In the genomic region with DNA sequence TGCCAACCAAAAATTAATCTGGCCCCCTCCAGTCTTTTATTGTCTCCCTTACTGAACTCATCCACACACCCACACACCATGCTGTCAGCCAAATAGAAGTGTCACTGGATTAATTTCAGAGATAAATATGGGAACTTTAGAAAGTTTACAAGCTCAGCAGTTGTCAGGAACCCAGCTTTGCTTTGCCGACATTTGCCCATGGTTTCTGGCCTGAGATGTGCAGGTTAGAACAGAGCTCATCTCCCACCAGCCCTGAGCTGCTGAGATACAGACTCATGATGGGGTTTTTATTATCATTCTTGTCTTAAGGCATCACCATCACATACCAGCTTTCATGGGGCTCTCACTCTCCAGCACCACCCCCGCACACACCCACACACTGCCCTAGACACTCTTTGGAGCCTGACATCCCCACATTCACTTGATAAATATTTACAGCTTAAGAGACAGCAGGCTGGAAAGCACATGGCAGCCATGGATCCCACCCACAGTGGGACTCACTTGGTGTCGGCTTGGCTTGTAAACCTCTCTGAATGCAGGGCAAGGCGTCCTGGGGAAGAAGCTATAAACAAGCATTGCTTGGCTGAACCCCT, we compare ENCODE assay signal across 16 cellular contexts. TPM values are rescaled to one million over a fixed set of nuclear protein-coding genes. Genes with fewer than 3 reads are reported as not detected.
DNase-seq lines count a peak whose midpoint lies in the region; ATAC-seq and TF ChIP-seq lines count a peak whose summit lies in the region.
"Had no signal": no experiment of that assay in that cellular context is flagged by ENCODE, and none has a peak within 500 bp of the region (broad histone marks: within the 10 kb centered on the region; RNA-seq: fewer than 3 reads in every experiment).

No MANE protein-coding gene starts in this region.

- no peak for ATAC-seq in T-helper 17 cell

- no peak overlapping the region for H3K4me3 ChIP-seq in uterus
- H3K4me3 ChIP-seq: skin epidermis had no signal

- no peak for TF ChIP-seq CTCF in uterus (IDR thresholded peaks at IDR 0.05)

- H3K4me1 Mint-ChIP-seq in T-helper 17 cell, result peaks cover 13% of the 10 kb centered on the region

- peak overlapping the region; percentile 58 to 66 for H3K27ac ChIP-seq in uterus
- H3K27ac ChIP-seq: skin epidermis had no signal

- H3K4me3 Mint-ChIP-seq in T-helper 17 cell, result peak overlapping the region; percentile 31
- H3K4me3 Mint-ChIP-seq: memory B cell had no signal

- no peaks in the 10 kb centered on the region for H3K36me3 Mint-ChIP-seq in T-helper 17 cell (ENCODE audit: low read depth)
- H3K36me3 Mint-ChIP-seq: memory B cell had no signal

- H3K4me1 ChIP-seq in uterus, result peaks cover 0 to 5% of the 10 kb centered on the region in 2 donors

- TF ChIP-seq POLR2A in uterus (IDR thresholded peaks at IDR 0.05), result no peak

- no peak overlapping the region for H3K27ac Mint-ChIP-seq in T-helper 17 cell
- H3K27ac Mint-ChIP-seq: memory B cell had no signal

- DNase-seq in GM04504 (ENCODE audit: low read depth) (peak; percentile 81), T-helper 17 cell (no peak), left kidney (ENCODE audit: low read depth, low spot score) (peak; percentile 81), uterus (peak; percentile 72 to 83), NCI-H2171 (lab: John Stamatoyannopoulos, UW) (no peak), NCI-H1436 treated with DMSO at 0.1 percent for 48 hours (lab: John Stamatoyannopoulos, UW) (no peak)
- DNase-seq in activated CD4-positive, alpha-beta T cell treated with anti-CD3 and anti-CD28 coated beads for 48 hours, result no peak
- DNase-seq: activated CD4-positive, CD25-positive, alpha-beta regulatory T cell; KBM-7; NCI-H1092; NCI-H2227 treated with DMSO at 0.1 percent for 48 hours; NK-92 treated with Interleukin-12 subunit alpha and Interleukin-12 subunit beta, amount 100 ng/mL, for 24 hours; stimulated activated CD4-positive, alpha-beta T cell treated with anti-CD3 and anti-CD28 coated beads, Interleukin-4, amount 100 ng/mL, for 4 hours had no signal

- H3K9me3 ChIP-seq in T-helper 17 cell (ENCODE audit: control insufficient read depth, low read length, poor library complexity, severe bottlenecking), result no peaks in the 10 kb centered on the region
- no peaks in the 10 kb centered on the region for H3K9me3 ChIP-seq in uterus

- intact Hi-C loops in uterus (cut with DNase I; ENCODE audit: low total_unique reads), result no loop called here

- no peaks in the 10 kb centered on the region for H3K36me3 ChIP-seq in uterus

- H3K27me3 Mint-ChIP-seq in T-helper 17 cell, result peaks cover 14% of the 10 kb centered on the region
- H3K27me3 Mint-ChIP-seq: memory B cell had no signal

- H3K27me3 ChIP-seq in uterus, result no peaks in the 10 kb centered on the region

RNA-seq across cellular contexts. Expression of gene CTR9, which starts 23.7 kb away (rescaled TPM):
- total RNA-seq in T-helper 17 cell (10 to 100 TPM; 27.3 to 28.8 TPM), uterus (10 to 100 TPM; 22.0 to 48.6 (median 38.5) TPM)

RNA-seq across cellular contexts. Expression of gene IRAG1, which starts 33.8 kb away (rescaled TPM):
- total RNA-seq in T-helper 17 cell (under 1 TPM; 0.17 to 0.99 TPM), uterus (100 to 1,000 TPM in 2 of 4 donors, 10 to 100 TPM in 2; 21.2 to 240 (median 107) TPM)
- total RNA-seq: T-helper 1 cell treated with Interleukin-12 subunit alpha and Interleukin-12 subunit beta and Interleukin-4 antibody, amounts not matched to agents 30 ng/mL and 1 ng/mL, for 36 hours had no signal

Comparison
In these comparisons a context has a peak if more than half of its experiments do, and no peak if none do; other contexts are left out.
1. DNase-seq: peak in GM04504 (single experiment), left kidney (single experiment) and uterus (2 of 2); none in T-helper 17 cell (0 of 3), NCI-H2171 (single experiment), NCI-H1436 treated with DMSO at 0.1 percent for 48 hours (single experiment) and activated CD4-positive, alpha-beta T cell treated with anti-CD3 and anti-CD28 coated beads for 48 hours (single experiment).
2. RNA of gene IRAG1, which starts 33.8 kb away (total RNA-seq): 21.2 to 240 TPM in uterus; 0.17 to 0.99 TPM in T-helper 17 cell; every median in the first group is over 10 times any median in the second.